In genomic region chr10:6136215-6137201, GRCh38 we compare ENCODE assay signal across 8 cellular contexts. TPM values are rescaled to one million over a fixed set of nuclear protein-coding genes. Genes with fewer than 3 reads are reported as not detected.
A peak's percentile ranks its signal among the peaks of the same experiment; 100 is the strongest.
DNase-seq lines count a peak whose midpoint lies in the region; ATAC-seq and TF ChIP-seq lines count a peak whose summit lies in the region.

No MANE protein-coding gene starts in this region.

- H3K4me1 Mint-ChIP-seq in activated CD4-positive, alpha-beta T cell treated with anti-CD3 and anti-CD28 coated beads, Interleukin-2, amount 10 ng/mL, durations not matched to agents 7 days and 5 days = peaks cover 53% of the 10 kb centered on the region

- peak; percentile 24 for DNase-seq in activated CD4-positive, alpha-beta T cell treated with anti-CD3 and anti-CD28 coated beads, Interleukin-2, amount 10 ng/mL, durations not matched to agents 7 days and 5 days
- DNase-seq in islet precursor cell (peak; percentile 54), activated gamma-delta T cell (lab: John Stamatoyannopoulos, UW) (no peak), H4 (ENCODE audit: low spot score) (no peak), ureter (ENCODE audit: low spot score) (no peak)

- H3K9me3 Mint-ChIP-seq in activated CD4-positive, alpha-beta T cell treated with anti-CD3 and anti-CD28 coated beads, Interleukin-2, amount 10 ng/mL, durations not matched to agents 7 days and 5 days = no peaks in the 10 kb centered on the region

- peaks cover 4% of the 10 kb centered on the region for H3K27me3 Mint-ChIP-seq in activated CD4-positive, alpha-beta T cell treated with anti-CD3 and anti-CD28 coated beads, Interleukin-2, amount 10 ng/mL, durations not matched to agents 7 days and 5 days

- CTCF ChIA-PET in activated CD4-positive, alpha-beta T cell treated with anti-CD3 and anti-CD28 coated beads, Interleukin-2, amount 10 ng/mL, durations not matched to agents 7 days and 5 days (lab: Charles Lee) = interaction anchor here (0.6 to 2.5 kb wide), 19 partner anchors 8 to 306 kb away, joined by 3 to 15 read pairs (median 4); partner anchors contain the start of gene PFKFB3

- H3K4me3 Mint-ChIP-seq in activated CD4-positive, alpha-beta T cell treated with anti-CD3 and anti-CD28 coated beads, Interleukin-2, amount 10 ng/mL, durations not matched to agents 7 days and 5 days = peak overlapping the region; percentile 29

- no peaks in the 10 kb centered on the region for H3K36me3 Mint-ChIP-seq in activated CD4-positive, alpha-beta T cell treated with anti-CD3 and anti-CD28 coated beads, Interleukin-2, amount 10 ng/mL, durations not matched to agents 7 days and 5 days (ENCODE audit: low read depth)

- ATAC-seq in GM18505 (IDR thresholded peaks at IDR 0.05; ENCODE audit: unreplicated experiment) = peak; percentile 50
- ATAC-seq in HG02870 (IDR thresholded peaks at IDR 0.05; ENCODE audit: unreplicated experiment) = peak; percentile 60
- ATAC-seq in HG03025 (IDR thresholded peaks at IDR 0.05; ENCODE audit: low FRiP score, unreplicated experiment) = no peak

- POLR2A ChIA-PET in activated CD4-positive, alpha-beta T cell treated with anti-CD3 and anti-CD28 coated beads, Interleukin-2, amount 10 ng/mL, durations not matched to agents 7 days and 5 days (lab: Charles Lee) = interaction anchor here (0.5 to 0.6 kb wide), 2 partner anchors 12 to 1195 kb away, joined by 5 to 8 read pairs; no protein-coding TSS in a partner anchor

- TF ChIP-seq POLR2A in GM18505 (IDR thresholded peaks at IDR 0.05; ENCODE audit: borderline replicate concordance, extremely low read depth, insufficient read depth, insufficient read length) = no peak

- H3K27ac Mint-ChIP-seq in activated CD4-positive, alpha-beta T cell treated with anti-CD3 and anti-CD28 coated beads, Interleukin-2, amount 10 ng/mL, durations not matched to agents 7 days and 5 days = no peak overlapping the region

RNA-seq across cellular contexts. Expression of gene RBM17, which starts 47.7 kb away (rescaled TPM):
- 100 to 1,000 TPM; 164 to 177 TPM for total RNA-seq in activated CD4-positive, alpha-beta T cell treated with anti-CD3 and anti-CD28 coated beads, Interleukin-2, amount 10 ng/mL, durations not matched to agents 7 days and 5 days
- total RNA-seq in H4 (2014; rRNA removed; shearing (Covaris generic)) = 9.2 and 18.5 TPM in 2 replicates
- total RNA-seq in ureter = 106 TPM

Comparison
In these comparisons a context has a peak if more than half of its experiments do, and no peak if none do; other contexts are left out.
1. DNase-seq: peak in activated CD4-positive, alpha-beta T cell treated with anti-CD3 and anti-CD28 coated beads, Interleukin-2, amount 10 ng/mL, durations not matched to agents 7 days and 5 days (single experiment) and islet precursor cell (single experiment); none in activated gamma-delta T cell (single experiment), H4 (single experiment) and ureter (single experiment).